In genomic region chr22:24028533-24028932, GRCh38 we compare ENCODE assay signal across 1 cellular context.
A peak's percentile ranks its signal among the peaks of the same experiment; 100 is the strongest.
TF ChIP-seq lines count a peak whose summit lies in the region.

No MANE protein-coding gene starts in this region.

TF ChIP-seq in endothelial cell of umbilical vein, 7 proteins besides CTCF, POLR2A, EP300 and RAD21:
- peak; percentile 47 for TF ChIP-seq GATA2 (IDR thresholded peaks at IDR 0.05; ENCODE audit: insufficient read depth, insufficient read length, low read depth, low read length)
- no peak for TF ChIP-seq FOS (IDR thresholded peaks at IDR 0.05; ENCODE audit: borderline replicate concordance, insufficient read depth, low read length)
- TF ChIP-seq MAX (IDR thresholded peaks at IDR 0.05; ENCODE audit: insufficient read depth, insufficient read length) = no peak
- no peak for TF ChIP-seq EZH2 (IDR thresholded peaks at IDR 0.05; ENCODE audit: borderline replicate concordance, low read depth, low read length, severe bottlenecking)
- no peak for TF ChIP-seq POLR2AphosphoS5 (IDR thresholded peaks at IDR 0.05; ENCODE audit: insufficient read depth, low read depth, low read length)
- no peak for TF ChIP-seq JUN (IDR thresholded peaks at IDR 0.05; ENCODE audit: borderline replicate concordance, insufficient read depth, insufficient read length, low read depth)
TF ChIP-seq in endothelial cell of umbilical vein: peak in this region for 1.
